Comparison of ENCODE assay signal across 1 cellular context in the genomic region with DNA sequence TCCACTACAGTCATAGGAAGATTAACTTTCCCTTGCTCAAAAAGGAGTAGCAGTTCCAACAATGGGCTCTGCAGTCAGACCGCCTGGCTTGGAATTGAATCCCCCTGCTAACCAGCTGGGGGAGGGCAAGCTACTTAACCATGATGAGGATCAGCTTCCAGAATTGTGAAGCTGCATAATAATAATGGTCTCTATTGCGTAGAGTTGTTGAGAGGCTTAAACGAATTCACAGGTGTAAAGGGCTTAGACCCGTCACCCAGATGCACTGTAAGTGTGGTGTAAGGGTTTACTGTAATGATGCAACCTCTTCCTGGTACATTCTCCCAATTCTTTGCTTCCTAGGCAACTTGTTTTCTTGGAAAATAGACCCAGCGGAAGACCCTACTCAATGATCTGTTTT.
TF ChIP-seq lines count a peak whose summit lies in the region.

No MANE protein-coding gene starts in this region.

TF ChIP-seq in H1, 55 proteins besides CTCF, POLR2A, EP300 and RAD21 (continued from another document):
- TF ChIP-seq CEBPB (IDR thresholded peaks at IDR 0.05; ENCODE audit: low read depth, low read length) = peak; percentile 87
